9 cellular contexts compared by ENCODE assay signal in genomic region chr10:1050145-1050544, GRCh38. TPM values are rescaled to one million over a fixed set of nuclear protein-coding genes. Genes with fewer than 3 reads are reported as not detected.
DNase-seq lines count a peak whose midpoint lies in the region; ATAC-seq, FAIRE-seq and TF ChIP-seq lines count a peak whose summit lies in the region.
"Had no signal": no experiment of that assay in that cellular context is flagged by ENCODE, and none has a peak within 500 bp of the region (broad histone marks: within the 10 kb centered on the region; RNA-seq: fewer than 3 reads in every experiment).

No MANE protein-coding gene starts in this region.

- H3K4me3 ChIP-seq in BLaER1 treated with 17β-estradiol and CSF1 and Interleukin-3, amounts not matched to agents 10 nM and 100 nM = peak overlapping the region; percentile 75 to 95 (median 84)
- peak overlapping the region; percentile 99 for H3K4me3 ChIP-seq in Loucy (ENCODE audit: low read length, poor library complexity, severe bottlenecking)
- peak overlapping the region; percentile 95 for H3K4me3 ChIP-seq in GM12878
- H3K4me3 ChIP-seq in mesenchymal stem cell (ENCODE audit: insufficient read depth in 1 of 2, low read depth in 1 of 2, low read length in 2 of 2) = peak overlapping the region in 1 of 2 experiments; percentile 99

- POLR2A ChIA-PET in GM12878 (lab: Charles Lee) = interaction anchor here (0.5 to 3.6 kb wide), 9 partner anchors 8 to 991 kb away, joined by 3 to 19 read pairs (median 7); no protein-coding TSS in a partner anchor
- POLR2A ChIA-PET in GM10248 (lab: Yijun Ruan, JAX) = interaction anchor here (3.6 kb wide), 1 partner anchor 14 kb away, joined by 33 read pairs; no protein-coding TSS in a partner anchor

- H4K91ac ChIP-seq in mesenchymal stem cell (ENCODE audit: low read length) = no peak overlapping the region

- H2BK120ac ChIP-seq in mesenchymal stem cell (ENCODE audit: low read depth, low read length) = no peak overlapping the region

- BruUV-seq in GM12878 (replicated peaks; lab: Mats Ljungman, UMichigan) = no TSS peak

- TF ChIP-seq CTCF in Loucy (conservative IDR thresholded peaks at IDR 0.05; ENCODE audit: low read length) (no peak), GM12878 (IDR thresholded peaks at IDR 0.05 in 2 of 3, conservative IDR thresholded peaks at IDR 0.05 in 1 of 3; ENCODE audit: control insufficient read depth in 2 of 3, extremely low read depth in 1 of 3, insufficient read depth in 1 of 3, low read depth in 3 of 3, low read length in 3 of 3) (no peak), GM10248 (IDR thresholded peaks at IDR 0.05; ENCODE audit: control extremely low read depth, extremely low read depth, low read depth, missing control alignments) (no peak)

- ATAC-seq in GM12878 (no peak), GM18907 (IDR thresholded peaks at IDR 0.05; ENCODE audit: unreplicated experiment) (no peak), GM21737 (IDR thresholded peaks at IDR 0.05; ENCODE audit: unreplicated experiment) (no peak)

- TF ChIP-seq EP300 in GM12878 (IDR thresholded peaks at IDR 0.05; ENCODE audit: borderline replicate concordance in 1 of 2, control insufficient read depth in 1 of 2, low read depth in 2 of 2, low read length in 2 of 2) = no peak

- H3K23ac ChIP-seq in mesenchymal stem cell (ENCODE audit: low read length in 2 of 2) = no peak overlapping the region

- 2% methylated on average over 5 of the region's 5 CpGs for WGBS in GM12878 (ENCODE audit: insufficient coverage, insufficient replicate concordance, low lambda C conversion rate, missing lambda C conversion rate)
- 21% methylated on average over 4 of the region's 5 CpGs for WGBS in mesenchymal stem cell

- no peak overlapping the region for H2BK15ac ChIP-seq in mesenchymal stem cell (ENCODE audit: low read depth, poor library complexity, severe bottlenecking)

- intact Hi-C loops in GM12878 (cut with micrococcal nuclease; ENCODE audit: unreplicated experiment) = no loop called here

- H3K79me1 ChIP-seq in mesenchymal stem cell (replicated peaks; ENCODE audit: low read length, poor library complexity, severe bottlenecking) = no peaks in the 10 kb centered on the region

- no peak for DNase-seq in GM12878 (ENCODE audit: low read depth, low spot score)
- peak; percentile 63 for DNase-seq in mesenchymal stem cell
- DNase-seq in SW 1271 (lab: John Stamatoyannopoulos, UW) = no peak
- DNase-seq in GM10248 (ENCODE audit: extremely low spot score) = no peak

- no peak for TF ChIP-seq POLR2A in GM12878 (IDR thresholded peaks at IDR 0.05; ENCODE audit: low read depth, low read length)

- peaks cover 1% of the 10 kb centered on the region; the same call in 1 of the 2 replicates for H3F3A ChIP-seq in Loucy (ENCODE audit: low read depth)

- peak overlapping the region; percentile 81 to 96 (median 92); a peak in 21 of 22 replicates for H3K27ac ChIP-seq in BLaER1 treated with 17β-estradiol and CSF1 and Interleukin-3, amounts not matched to agents 10 nM and 100 nM
- H3K27ac ChIP-seq in GM12878 (ENCODE audit: control insufficient read depth, insufficient read depth) (peak overlapping the region; percentile 96), mesenchymal stem cell (ENCODE audit: low read length, poor library complexity, severe bottlenecking) (peak overlapping the region; percentile 94)

- no peak overlapping the region for H2BK5ac ChIP-seq in mesenchymal stem cell (ENCODE audit: low read depth, low read length, poor library complexity, severe bottlenecking)

- no peak overlapping the region for H3K4ac ChIP-seq in mesenchymal stem cell (ENCODE audit: low read depth in 1 of 2, low read length in 2 of 2)

- peak overlapping the region; percentile 86 to 95 (median 93) for H3K9ac ChIP-seq in BLaER1 treated with 17β-estradiol and CSF1 and Interleukin-3, amounts not matched to agents 10 nM and 100 nM
- H3K9ac ChIP-seq in Loucy (ENCODE audit: low read depth, low read length, poor library complexity, severe bottlenecking) = peak overlapping the region; percentile 98
- H3K9ac ChIP-seq in GM12878 (ENCODE audit: control insufficient read depth, insufficient read depth, low read length) = peak overlapping the region; percentile 92
- H3K9ac ChIP-seq in mesenchymal stem cell (ENCODE audit: low read length) = peak overlapping the region; percentile 97

- H3K79me2 ChIP-seq in Loucy (ENCODE audit: insufficient read depth, low read length) (peaks cover 84% of the 10 kb centered on the region), GM12878 (ENCODE audit: control insufficient read depth, insufficient read depth, low read length) (peaks cover 80% of the 10 kb centered on the region)

- H4K8ac ChIP-seq in mesenchymal stem cell (ENCODE audit: low read length) = no peak overlapping the region

- no peaks in the 10 kb centered on the region for H3K9me3 ChIP-seq in BLaER1 treated with 17β-estradiol and CSF1 and Interleukin-3, amounts not matched to agents 10 nM and 100 nM (replicated peaks in 1 of 11)
- H3K9me3 ChIP-seq in Loucy (ENCODE audit: insufficient read depth, low read depth, low read length) = no peaks in the 10 kb centered on the region
- H3K9me3 ChIP-seq in GM12878 (replicated peaks; ENCODE audit: control insufficient read depth, insufficient read depth, low read length) = no peaks in the 10 kb centered on the region
- no peaks in the 10 kb centered on the region for H3K9me3 ChIP-seq in mesenchymal stem cell (ENCODE audit: control insufficient read depth, low read length)

- no peak overlapping the region for H3K14ac ChIP-seq in mesenchymal stem cell (ENCODE audit: low read length in 2 of 2)

- RAD21 ChIA-PET in GM12878 (lab: Charles Lee; ENCODE audit: unreplicated experiment) = interaction anchor here (0.9 to 3.1 kb wide), 5 partner anchors 9 to 122 kb away, joined by 3 to 9 read pairs (median 3); partner anchors contain the start of gene GTPBP4

- no peaks in the 10 kb centered on the region for H3K9me2 ChIP-seq in Loucy (replicated peaks; ENCODE audit: low read depth, low read length)

- peaks cover 20 to 66% (median 46%) of the 10 kb centered on the region in 11 experiments; a peak in 18 of 22 replicates for H4K20me1 ChIP-seq in BLaER1 treated with 17β-estradiol and CSF1 and Interleukin-3, amounts not matched to agents 10 nM and 100 nM
- H4K20me1 ChIP-seq in Loucy (ENCODE audit: insufficient read depth, low read length, poor library complexity, severe bottlenecking) (peaks cover 60% of the 10 kb centered on the region), GM12878 (ENCODE audit: control insufficient read depth, insufficient read depth) (peaks cover 3% of the 10 kb centered on the region; the same call in 1 of the 2 replicates)

- H3K27me3 ChIP-seq in BLaER1 treated with 17β-estradiol and CSF1 and Interleukin-3, amounts not matched to agents 10 nM and 100 nM = no peaks in the 10 kb centered on the region
- H3K27me3 ChIP-seq in Loucy (ENCODE audit: insufficient read depth, low read length, poor library complexity, severe bottlenecking) (peaks cover 4% of the 10 kb centered on the region), GM12878 (replicated peaks in 1 of 2; ENCODE audit: control insufficient read depth in 2 of 2, insufficient read depth in 2 of 2, low read length in 1 of 2) (no peaks in the 10 kb centered on the region), mesenchymal stem cell (ENCODE audit: control insufficient read depth in 1 of 2, insufficient read depth in 1 of 2, low read length in 2 of 2) (no peaks in the 10 kb centered on the region)

- CTCF ChIA-PET in GM12878 (lab: Yijun Ruan, JAX) = interaction anchor here (0.6 to 2.1 kb wide), 3 partner anchors 25 to 824 kb away, joined by 3 to 8 read pairs (median 3); no protein-coding TSS in a partner anchor
- CTCF ChIA-PET in GM10248 (lab: Yijun Ruan, JAX) = interaction anchor here (1.5 kb wide), 1 partner anchor 62 kb away, joined by 5 read pairs; the partner anchor contains the start of gene GTPBP4

- FAIRE-seq in GM12878 (lab: Jason Lieb, UNC) = no peak

- H3K4me2 ChIP-seq in BLaER1 treated with 17β-estradiol and CSF1 and Interleukin-3, amounts not matched to agents 10 nM and 100 nM = peak overlapping the region; percentile 72 to 96 (median 87)
- peak overlapping the region; percentile 84 for H3K4me2 ChIP-seq in Loucy (ENCODE audit: low read depth, low read length, poor library complexity, severe bottlenecking)
- H3K4me2 ChIP-seq in GM12878 (ENCODE audit: control insufficient read depth, insufficient read depth) = peak overlapping the region; percentile 32
- H3K4me2 ChIP-seq in mesenchymal stem cell (ENCODE audit: low read length, poor library complexity, severe bottlenecking) = peak overlapping the region; percentile 70

- no peak overlapping the region for H2BK12ac ChIP-seq in mesenchymal stem cell (ENCODE audit: low read length in 2 of 2)

- H3K18ac ChIP-seq in mesenchymal stem cell (ENCODE audit: low read depth in 1 of 2, low read length in 2 of 2) = no peak overlapping the region

- TF ChIP-seq RAD21 in GM12878 (IDR thresholded peaks at IDR 0.05; ENCODE audit: insufficient read depth, low read depth, low read length) = no peak

- in situ Hi-C loops in GM12878 (cut with MboI) = no loop called here

- peaks cover 55 to 72% (median 67%) of the 10 kb centered on the region in 10 experiments for H3K4me1 ChIP-seq in BLaER1 treated with 17β-estradiol and CSF1 and Interleukin-3, amounts not matched to agents 10 nM and 100 nM
- peaks cover 60% of the 10 kb centered on the region for H3K4me1 ChIP-seq in Loucy (ENCODE audit: insufficient read depth, low read length, poor library complexity, severe bottlenecking)
- H3K4me1 ChIP-seq in GM12878 (ENCODE audit: control insufficient read depth, insufficient read depth, low read length) = peaks cover 8% of the 10 kb centered on the region
- H3K4me1 ChIP-seq in mesenchymal stem cell (ENCODE audit: control insufficient read depth, insufficient read depth, low read depth, low read length) = peaks cover 15% of the 10 kb centered on the region

- H2AFZ ChIP-seq in Loucy (ENCODE audit: low read length) (no peak overlapping the region), GM12878 (ENCODE audit: control insufficient read depth, low read depth, low read length) (no peak overlapping the region), mesenchymal stem cell (ENCODE audit: low read depth, low read length) (no peak overlapping the region)

- no peak overlapping the region for H2AK5ac ChIP-seq in mesenchymal stem cell (ENCODE audit: low read length, severe bottlenecking)

- SMC1A ChIA-PET in GM12878 (lab: Charles Lee; ENCODE audit: uncharacterized antibody, unreplicated experiment) = interaction anchor here (0.7 to 1.3 kb wide), 7 partner anchors 14 to 160 kb away, joined by 3 to 6 read pairs (median 3); partner anchors contain the start of gene GTPBP4

- peaks cover 33 to 55% (median 42%) of the 10 kb centered on the region in 11 experiments for H3K36me3 ChIP-seq in BLaER1 treated with 17β-estradiol and CSF1 and Interleukin-3, amounts not matched to agents 10 nM and 100 nM
- no peaks in the 10 kb centered on the region for H3K36me3 ChIP-seq in Loucy (ENCODE audit: insufficient read depth, low read length)
- peaks cover 0 to 16% of the 10 kb centered on the region in 2 experiments; a peak in 2 of 4 replicates for H3K36me3 ChIP-seq in GM12878 (ENCODE audit: control insufficient read depth in 2 of 2, insufficient read depth in 2 of 2, low read length in 1 of 2)
- H3K36me3 ChIP-seq in mesenchymal stem cell (ENCODE audit: control insufficient read depth in 1 of 2, insufficient read depth in 2 of 2, low read depth in 1 of 2, low read length in 2 of 2) = peaks cover 11 to 31% of the 10 kb centered on the region in 2 experiments

RNA-seq across cellular contexts. Expression of gene IDI1, which starts 1.2 kb away (rescaled TPM):
- 154 and 155 TPM in 2 replicates for total RNA-seq in GM12878 (2013; cell fraction: nucleolus; rRNA removed)
- total RNA-seq in GM12878 (2014; rRNA removed) (112 and 150 TPM in 2 replicates), GM12878 (2014; rRNA removed; fragmentation: Illumina TruSeq; extraction: Trizol) (152 and 163 TPM in 2 replicates), GM12878 (2021) (85.5 and 88.4 TPM in 2 replicates)
- 57.8 TPM for polyA plus RNA-seq in GM12878 (2011; ENCODE audit: low read depth)
- polyA plus RNA-seq in GM12878 (2011; rRNA removed) (216 and 332 TPM in 2 replicates), GM12878 (2014; fragmentation: Illumina TruSeq; extraction: Trizol) (156 and 224 TPM in 2 replicates), GM12878 (2014; fragmentation: Nextera tagmentation; extraction: Ambion mirVana) (100 to 1,000 TPM; 156 to 223 TPM), GM12878 (2014; rRNA removed) (129 and 158 TPM in 2 replicates), GM12878 (2016; fragmentation: Nextera tagmentation; extraction: Ambion mirVana) (100 to 1,000 TPM; 202 to 206 TPM)
- polyA plus RNA-seq in GM12878 (2011; cell fraction: cytosol; rRNA removed) = 66.6 and 66.7 TPM in 2 replicates
- 108 and 119 TPM in 2 replicates for polyA plus RNA-seq in GM12878 (2011; cell fraction: nucleus; rRNA removed)
- polyA plus RNA-seq in GM12878 (2012) = 79.7 and 106 TPM in 2 replicates
- polyA minus RNA-seq in GM12878 (2011; rRNA and poly(A)+ RNA removed) = 82.4 and 96.9 TPM in 2 replicates
- polyA minus RNA-seq in GM12878 (2011; cell fraction: cytosol; rRNA and poly(A)+ RNA removed) = 27.1 and 29.8 TPM in 2 replicates
- 39.7 and 57.8 TPM in 2 replicates for polyA minus RNA-seq in GM12878 (2011; cell fraction: nucleus; rRNA and poly(A)+ RNA removed)
- 198 TPM for polyA plus RNA-seq in mesenchymal stem cell (2013, experiment 1 of 2)
- 211 TPM for polyA plus RNA-seq in mesenchymal stem cell (2013, experiment 2 of 2)

RNA-seq across cellular contexts. Expression of gene WDR37, which starts 6.0 kb away (rescaled TPM):
- total RNA-seq in GM12878 (2013; cell fraction: nucleolus; rRNA removed) = 35.7 and 36.6 TPM in 2 replicates
- total RNA-seq in GM12878 (2014; rRNA removed) = 8.0 and 8.5 TPM in 2 replicates
- total RNA-seq in GM12878 (2014; rRNA removed; fragmentation: Illumina TruSeq; extraction: Trizol) = 6.1 and 6.3 TPM in 2 replicates
- total RNA-seq in GM12878 (2021) = 9.0 and 11.1 TPM in 2 replicates
- polyA plus RNA-seq in GM12878 (2011; ENCODE audit: low read depth) = 5.1 TPM
- polyA plus RNA-seq in GM12878 (2011; rRNA removed) = 9.7 and 10.5 TPM in 2 replicates
- polyA plus RNA-seq in GM12878 (2011; cell fraction: cytosol; rRNA removed) = 10.4 and 10.9 TPM in 2 replicates
- polyA plus RNA-seq in GM12878 (2011; cell fraction: nucleus; rRNA removed) = 31.1 and 31.4 TPM in 2 replicates
- 6.1 and 8.4 TPM in 2 replicates for polyA plus RNA-seq in GM12878 (2012)
- 6.4 and 6.6 TPM in 2 replicates for polyA plus RNA-seq in GM12878 (2014; fragmentation: Illumina TruSeq; extraction: Trizol)
- 1 to 10 TPM; 1.9 to 2.5 TPM for polyA plus RNA-seq in GM12878 (2014; fragmentation: Nextera tagmentation; extraction: Ambion mirVana)
- 8.4 and 8.8 TPM in 2 replicates for polyA plus RNA-seq in GM12878 (2014; rRNA removed)
- polyA plus RNA-seq in GM12878 (2016; fragmentation: Nextera tagmentation; extraction: Ambion mirVana) = 1 to 10 TPM; 6.5 to 7.7 TPM
- 25.3 and 25.7 TPM in 2 replicates for polyA minus RNA-seq in GM12878 (2011; rRNA and poly(A)+ RNA removed)
- 4.1 and 12.3 TPM in 2 replicates for polyA minus RNA-seq in GM12878 (2011; cell fraction: cytosol; rRNA and poly(A)+ RNA removed)
- polyA minus RNA-seq in GM12878 (2011; cell fraction: nucleus; rRNA and poly(A)+ RNA removed) = 12.3 and 15.5 TPM in 2 replicates
- polyA plus RNA-seq in mesenchymal stem cell (2013, experiment 1 of 2) = 18.0 TPM
- polyA plus RNA-seq in mesenchymal stem cell (2013, experiment 2 of 2) = 17.1 TPM

RNA-seq across cellular contexts. Expression of gene IDI2, which starts 24.5 kb away (rescaled TPM):
- not detected in 2 replicates for total RNA-seq in GM12878 (2013; cell fraction: nucleolus; rRNA removed)
- not detected in 2 replicates for total RNA-seq in GM12878 (2014; rRNA removed)
- total RNA-seq in GM12878 (2014; rRNA removed; fragmentation: Illumina TruSeq; extraction: Trizol) = not detected in 2 replicates
- total RNA-seq in GM12878 (2021) = not detected in 2 replicates
- polyA plus RNA-seq in GM12878 (2011; ENCODE audit: low read depth) = not detected
- polyA plus RNA-seq in GM12878 (2011; rRNA removed) = not detected in 2 replicates
- polyA plus RNA-seq in GM12878 (2011; cell fraction: cytosol; rRNA removed) = not detected in 2 replicates
- not detected in 2 replicates for polyA plus RNA-seq in GM12878 (2011; cell fraction: nucleus; rRNA removed)
- not detected in 2 replicates for polyA plus RNA-seq in GM12878 (2012)
- 0.06 TPM in 1 of 2 replicates, not detected in the other for polyA plus RNA-seq in GM12878 (2014; fragmentation: Illumina TruSeq; extraction: Trizol)
- polyA plus RNA-seq in GM12878 (2014; fragmentation: Nextera tagmentation; extraction: Ambion mirVana) = not detected
- not detected in 2 replicates for polyA plus RNA-seq in GM12878 (2014; rRNA removed)
- polyA plus RNA-seq in GM12878 (2016; fragmentation: Nextera tagmentation; extraction: Ambion mirVana) = not detected
- not detected in 2 replicates for polyA minus RNA-seq in GM12878 (2011; rRNA and poly(A)+ RNA removed)
- not detected in 2 replicates for polyA minus RNA-seq in GM12878 (2011; cell fraction: cytosol; rRNA and poly(A)+ RNA removed)
- polyA minus RNA-seq in GM12878 (2011; cell fraction: nucleus; rRNA and poly(A)+ RNA removed) = not detected in 2 replicates
- polyA plus RNA-seq in mesenchymal stem cell (2013, experiment 1 of 2) = not detected
- polyA plus RNA-seq in mesenchymal stem cell (2013, experiment 2 of 2) = not detected
- total RNA-seq: renal cortical epithelial cell had no signal

Comparison
In these comparisons a context has a peak if more than half of its experiments do, and no peak if none do; other contexts are left out.
1. H3K4me2 ChIP-seq: peak in every context shown above with its lines; median percentile 87 in BLaER1 treated with 17β-estradiol and CSF1 and Interleukin-3, amounts not matched to agents 10 nM and 100 nM; 84 in Loucy; 70 in mesenchymal stem cell; 32 in GM12878.